ENCODE assay signal across 14 cellular contexts in genomic region chr17:16120937-16121336, GRCh38.
A peak's percentile ranks its signal among the peaks of the same experiment; 100 is the strongest.
DNase-seq lines count a peak whose midpoint lies in the region; ATAC-seq lines count a peak whose summit lies in the region.
"Had no signal": no experiment of that assay in that cellular context is flagged by ENCODE, and none has a peak within 500 bp of the region (broad histone marks: within the 10 kb centered on the region; RNA-seq: fewer than 3 reads in every experiment).

No MANE protein-coding gene starts in this region.

- H3K4me1 Mint-ChIP-seq in T-helper 17 cell = peaks cover 14% of the 10 kb centered on the region
- H3K4me1 Mint-ChIP-seq: B cell had no signal

- H3K4me3 Mint-ChIP-seq in T-helper 17 cell = no peak overlapping the region
- H3K4me3 Mint-ChIP-seq: B cell; CD4-positive, alpha-beta T cell; CD8-positive, alpha-beta T cell had no signal

- H3K36me3 Mint-ChIP-seq in T-helper 17 cell (ENCODE audit: low read depth) = peaks cover 26% of the 10 kb centered on the region

- H3K9me3 ChIP-seq in T-helper 17 cell (ENCODE audit: control insufficient read depth, low read length, poor library complexity, severe bottlenecking) = no peaks in the 10 kb centered on the region
- H3K9me3 ChIP-seq: Caco-2 had no signal

- H3K27ac Mint-ChIP-seq in T-helper 17 cell = peak overlapping the region; percentile 32
- H3K27ac Mint-ChIP-seq: B cell; CD4-positive, alpha-beta T cell had no signal

- no peak for ATAC-seq in T-helper 17 cell
- ATAC-seq in HG03045 (IDR thresholded peaks at IDR 0.05; ENCODE audit: unreplicated experiment) = no peak
- ATAC-seq in GM21619 (IDR thresholded peaks at IDR 0.05; ENCODE audit: unreplicated experiment) = no peak
- ATAC-seq: CD8-positive, alpha-beta T cell had no signal

- DNase-seq in Ammon's horn (ENCODE audit: low spot score) (peak; percentile 19), T-helper 17 cell (no peak), medulla oblongata (ENCODE audit: extremely low spot score) (peak; percentile 22)
- DNase-seq: 8988T; ACHN; Caco-2; Calu3; CD4-positive, alpha-beta T cell; CD8-positive, alpha-beta T cell; DMS79 treated with DMSO at 0.1 percent for 48 hours; GF-D8 had no signal

- no peaks in the 10 kb centered on the region for H3K27me3 Mint-ChIP-seq in T-helper 17 cell
- H3K27me3 Mint-ChIP-seq: B cell; CD4-positive, alpha-beta T cell had no signal

Comparison
In these comparisons a context has a peak if more than half of its experiments do, and no peak if none do; other contexts are left out.
1. DNase-seq: peak in Ammon's horn (single experiment) and medulla oblongata (single experiment); none in T-helper 17 cell (0 of 3).